In the genomic region with DNA sequence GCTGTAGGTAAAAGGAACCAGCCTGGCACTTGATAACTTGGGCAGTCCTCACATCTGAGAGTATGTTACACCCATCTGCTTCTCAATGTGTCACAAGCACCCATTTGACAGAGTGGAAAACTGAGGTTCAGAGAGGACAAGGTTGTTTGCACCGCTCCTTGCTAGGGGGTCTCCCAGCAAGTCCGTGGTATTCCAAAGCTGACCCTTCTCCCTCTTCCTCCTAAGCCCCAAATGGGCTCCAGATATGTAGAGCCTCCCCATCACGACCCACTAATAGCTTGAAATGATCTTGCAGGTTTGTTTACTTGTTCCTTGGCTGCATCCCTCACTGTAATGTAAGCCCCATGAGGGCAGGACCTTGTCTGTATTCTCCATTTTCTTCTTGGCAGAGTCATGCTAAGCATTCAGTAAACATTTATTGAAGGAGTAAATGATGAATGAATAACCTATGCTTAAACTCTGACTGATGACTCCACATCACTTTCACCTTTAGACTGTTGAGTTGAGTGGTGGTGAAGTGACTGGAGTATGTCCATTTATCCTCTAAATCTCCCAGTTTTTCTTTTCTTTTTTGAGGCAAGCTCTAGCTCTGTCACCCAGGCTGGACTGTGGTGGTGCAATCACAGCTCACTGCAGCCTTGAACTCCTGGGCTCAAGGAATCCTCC, we compare ENCODE assay signal across 17 cellular contexts. TPM values are rescaled to one million over a fixed set of nuclear protein-coding genes. Genes with fewer than 3 reads are reported as not detected.
DNase-seq lines count a peak whose midpoint lies in the region; ATAC-seq, FAIRE-seq and TF ChIP-seq lines count a peak whose summit lies in the region.
"Had no signal": no experiment of that assay in that cellular context is flagged by ENCODE, and none has a peak within 500 bp of the region (broad histone marks: within the 10 kb centered on the region; RNA-seq: fewer than 3 reads in every experiment).

No MANE protein-coding gene starts in this region.

- peak overlapping the region; percentile 17; the same call in 1 of the 2 replicates for H2BK120ac ChIP-seq in IMR-90 (ENCODE audit: low read depth, low read length)

- TF ChIP-seq CTCF in IMR-90 (conservative IDR thresholded peaks at IDR 0.05; ENCODE audit: low read depth, low read length) = no peak
- TF ChIP-seq CTCF in body of pancreas (IDR thresholded peaks at IDR 0.05) = no peak
- TF ChIP-seq CTCF in HepG2 (CRISPR knock-in tag; IDR thresholded peaks at IDR 0.05) = no peak
- no peak for TF ChIP-seq CTCF in stomach (IDR thresholded peaks at IDR 0.05)
- no peak for TF ChIP-seq CTCF in ovary (IDR thresholded peaks at IDR 0.05)

- in situ Hi-C loops in IMR-90 (cut with MboI; ENCODE audit: low sequenced_read_pairs) = no loop called here
- in situ Hi-C loops in HepG2 (cut with HindIII; ENCODE audit: extremely low pct_ligation_motif_present, low pct_unique_long_range_greater_than_20kb) = no loop called here

- FAIRE-seq in HepG2 (lab: Jason Lieb, UNC) = no peak
- FAIRE-seq: H54 had no signal

- CTCF ChIA-PET in IMR-90 (lab: Yijun Ruan, JAX) = no interaction called here
- CTCF ChIA-PET in HepG2 (lab: Yijun Ruan, JAX; ENCODE audit: low intra/inter-chr PET ratio, low total read pairs) = no interaction called here

- peak overlapping the region; percentile 37 for H3K18ac ChIP-seq in IMR-90 (ENCODE audit: low read depth, low read length)

- no peak overlapping the region for H3K27ac ChIP-seq in IMR-90 (ENCODE audit: insufficient read depth, low read length)
- H3K27ac ChIP-seq in body of pancreas = peak overlapping the region; percentile 53 to 95 (median 90)
- H3K27ac ChIP-seq in HepG2 (ENCODE audit: extremely low read length, insufficient read depth, low read length) = peak overlapping the region; percentile 67
- H3K27ac ChIP-seq in stomach = peak overlapping the region; percentile 32 to 78 (median 77)
- no peak overlapping the region for H3K27ac ChIP-seq in Karpas-422 (ENCODE audit: low read length)
- no peak overlapping the region for H3K27ac ChIP-seq in ovary

- H3K79me2 ChIP-seq in HepG2 (ENCODE audit: insufficient read depth, low read length) (no peaks in the 10 kb centered on the region), Karpas-422 (ENCODE audit: low read length) (no peaks in the 10 kb centered on the region)

- 0 out of 2 replicates have a peak overlapping the region, but pooled peaks have one; percentile 7 for H2BK20ac ChIP-seq in IMR-90 (ENCODE audit: low read depth, low read length)

- no peaks in the 10 kb centered on the region; the same call in 1 of the 2 replicates for H3K9me1 ChIP-seq in IMR-90 (ENCODE audit: insufficient read depth, low read length)

- no peak for ATAC-seq in IMR-90 (ENCODE audit: low read depth)
- no peak for ATAC-seq in body of pancreas
- no peak for ATAC-seq in HepG2

- H2AFZ ChIP-seq in IMR-90 (replicated peaks; ENCODE audit: low read length, poor library complexity) = no peak overlapping the region
- H2AFZ ChIP-seq in HepG2 (ENCODE audit: low read length) = no peak overlapping the region
- H2AFZ ChIP-seq in Karpas-422 (ENCODE audit: low read length) = no peak overlapping the region

- H4K91ac ChIP-seq in IMR-90 (ENCODE audit: insufficient read depth, low read depth, low read length) = peak overlapping the region; percentile 26

- intact Hi-C loops in IMR-90 (cut with micrococcal nuclease) = loop anchor here (10.0 kb wide), 1 partner anchor 76 kb away; no protein-coding TSS in a partner anchor
- intact Hi-C loops in body of pancreas (cut with DNase I) = no loop called here
- intact Hi-C loops in HepG2 (cut with micrococcal nuclease; ENCODE audit: unreplicated experiment) = no loop called here
- intact Hi-C loops in stomach (cut with DNase I; ENCODE audit: low total_unique reads) = no loop called here
- intact Hi-C loops in ovary (cut with DNase I) = no loop called here

- H3K4me2 ChIP-seq in IMR-90 (ENCODE audit: low read depth, low read length) (no peak overlapping the region), HepG2 (ENCODE audit: low read depth, low read length) (no peak overlapping the region), Karpas-422 (ENCODE audit: low read depth, low read length, poor library complexity, severe bottlenecking) (no peak overlapping the region)

- H3K9ac ChIP-seq in IMR-90 (ENCODE audit: low read depth, low read length) = no peak overlapping the region
- H3K9ac ChIP-seq in HepG2 (ENCODE audit: insufficient read depth, low read depth, low read length) = no peak overlapping the region
- no peak overlapping the region for H3K9ac ChIP-seq in Karpas-422 (ENCODE audit: low read length)

- peak overlapping the region; percentile 22; the same call in 1 of the 2 replicates for H2AK5ac ChIP-seq in IMR-90 (ENCODE audit: low read depth, low read length)

- H2AK9ac ChIP-seq in IMR-90 (replicated peaks; ENCODE audit: low read depth, low read length, poor library complexity) = peak overlapping the region; percentile 6

- H3K14ac ChIP-seq in IMR-90 (replicated peaks; ENCODE audit: low read depth, low read length) = no peak overlapping the region

- peaks cover 14% of the 10 kb centered on the region for H3K27me3 ChIP-seq in IMR-90 (ENCODE audit: control insufficient read depth, insufficient read depth, low read length)
- no peaks in the 10 kb centered on the region for H3K27me3 ChIP-seq in body of pancreas
- H3K27me3 ChIP-seq in HepG2 (ENCODE audit: control insufficient read depth in 1 of 2, insufficient read depth in 2 of 2, low read length in 2 of 2) = no peaks in the 10 kb centered on the region
- peaks cover 0 to 33% (median 0%) of the 10 kb centered on the region in 3 donors for H3K27me3 ChIP-seq in stomach
- no peaks in the 10 kb centered on the region for H3K27me3 ChIP-seq in Karpas-422 (ENCODE audit: low read length)
- no peaks in the 10 kb centered on the region for H3K27me3 ChIP-seq in ovary

- H4K20me1 ChIP-seq in IMR-90 (ENCODE audit: insufficient read depth, low read length) = no peaks in the 10 kb centered on the region
- H4K20me1 ChIP-seq in HepG2 (ENCODE audit: insufficient read depth, low read length) = no peaks in the 10 kb centered on the region
- no peaks in the 10 kb centered on the region for H4K20me1 ChIP-seq in Karpas-422 (ENCODE audit: insufficient read depth, low read depth, low read length)

- H3K4me3 ChIP-seq in IMR-90 (ENCODE audit: insufficient read depth, low read depth, low read length) = no peak overlapping the region
- no peak overlapping the region for H3K4me3 ChIP-seq in body of pancreas
- H3K4me3 ChIP-seq in HepG2 (replicated peaks in 1 of 3; ENCODE audit: insufficient read depth in 1 of 3, low read depth in 2 of 3, low read length in 3 of 3) = no peak overlapping the region
- no peak overlapping the region for H3K4me3 ChIP-seq in stomach
- H3K4me3 ChIP-seq in Karpas-422 (ENCODE audit: low read length) = no peak overlapping the region
- no peak overlapping the region for H3K4me3 ChIP-seq in ovary

- peak overlapping the region; percentile 39; the same call in 1 of the 2 replicates for H4K5ac ChIP-seq in IMR-90 (ENCODE audit: low read depth, low read length)

- peak overlapping the region; percentile 51 for H3K4ac ChIP-seq in IMR-90 (ENCODE audit: low read depth, low read length)

- TF ChIP-seq POLR2A in IMR-90 (IDR thresholded peaks at IDR 0.05; ENCODE audit: low read depth, low read length) = no peak
- no peak for TF ChIP-seq POLR2A in body of pancreas (IDR thresholded peaks at IDR 0.05)
- TF ChIP-seq POLR2A in HepG2 (IDR thresholded peaks at IDR 0.05; ENCODE audit: insufficient read depth in 1 of 2, low read depth in 2 of 2, low read length in 2 of 2) = no peak
- no peak for TF ChIP-seq POLR2A in stomach (IDR thresholded peaks at IDR 0.05)
- no peak for TF ChIP-seq POLR2A in ovary (IDR thresholded peaks at IDR 0.05)

- POLR2A ChIA-PET in IMR-90 (lab: Charles Lee; ENCODE audit: unreplicated experiment) = no interaction called here
- POLR2A ChIA-PET in HepG2 (lab: Yijun Ruan, JAX) = interaction anchor here (1.0 to 2.2 kb wide), 3 partner anchors 10 to 19 kb away, joined by 3 to 28 read pairs (median 3); no protein-coding TSS in a partner anchor

- H2BK15ac ChIP-seq in IMR-90 (ENCODE audit: low read depth, low read length) = peak overlapping the region; percentile 12; the same call in 1 of the 3 replicates

- TF ChIP-seq EP300 in HepG2 (IDR thresholded peaks at IDR 0.05; ENCODE audit: low read depth in 2 of 2, low read length in 2 of 2) (no peak), HepG2 (CRISPR knock-in tag; IDR thresholded peaks at IDR 0.05; ENCODE audit: borderline replicate concordance) (no peak), stomach (IDR thresholded peaks at IDR 0.05) (no peak), ovary (IDR thresholded peaks at IDR 0.05) (no peak)

- no peaks in the 10 kb centered on the region for H3K79me1 ChIP-seq in IMR-90 (ENCODE audit: low read depth in 1 of 2, low read length in 2 of 2)

- H3K9me2 ChIP-seq in Karpas-422 (replicated peaks; ENCODE audit: insufficient read depth, low read length) = no peaks in the 10 kb centered on the region
- H3K9me2 ChIP-seq: SK-N-SH had no signal

- BruUV-seq in IMR-90 (replicated peaks; lab: Mats Ljungman, UMichigan) = no TSS peak
- BruUV-seq in HepG2 (replicated peaks; lab: Mats Ljungman, UMichigan) = no TSS peak

- no peaks in the 10 kb centered on the region for H3K9me3 ChIP-seq in IMR-90 (ENCODE audit: control insufficient read depth, insufficient read depth, low read length)
- H3K9me3 ChIP-seq in body of pancreas = no peaks in the 10 kb centered on the region
- no peaks in the 10 kb centered on the region for H3K9me3 ChIP-seq in HepG2 (ENCODE audit: low read length)
- H3K9me3 ChIP-seq in stomach = no peaks in the 10 kb centered on the region
- H3K9me3 ChIP-seq in Karpas-422 (ENCODE audit: low read length) = no peaks in the 10 kb centered on the region
- no peaks in the 10 kb centered on the region for H3K9me3 ChIP-seq in ovary
- H3K9me3 ChIP-seq: SK-N-SH had no signal

- H3K36me3 ChIP-seq in IMR-90 (ENCODE audit: control insufficient read depth, insufficient read depth, low read length) (no peaks in the 10 kb centered on the region), body of pancreas (replicated peaks in 1 of 2; ENCODE audit: insufficient read depth in 1 of 2, low read depth in 2 of 2) (peaks cover 0 to 2% of the 10 kb centered on the region in 2 donors), HepG2 (replicated peaks in 1 of 2; ENCODE audit: control insufficient read depth in 1 of 2, insufficient read depth in 2 of 2, low read length in 2 of 2) (peaks cover 5 to 17% of the 10 kb centered on the region in 2 experiments; a peak in 3 of 5 replicates), stomach (peaks cover 0 to 4% (median 0%) of the 10 kb centered on the region in 4 donors), Karpas-422 (ENCODE audit: insufficient read depth, low read length) (no peaks in the 10 kb centered on the region), ovary (no peaks in the 10 kb centered on the region)

- H2BK5ac ChIP-seq in IMR-90 (ENCODE audit: low read depth, low read length, poor library complexity, severe bottlenecking) = no peak overlapping the region

- no peak overlapping the region for H3K56ac ChIP-seq in IMR-90 (ENCODE audit: extremely low read depth, insufficient read depth, low read length)

- no CpG with 5 or more reads among the region's 3 CpGs for WGBS in IMR-90 (ENCODE audit: extremely low coverage in 2 of 2, insufficient read length in 1 of 2), 2 experiments
- 83 to 95% methylated on average over 3 of the region's 3 CpGs for WGBS in body of pancreas, 2 donors
- 96% methylated on average over 3 of the region's 3 CpGs for WGBS in HepG2 (ENCODE audit: low lambda C conversion rate)
- 74 to 87% (median 78%) methylated on average over 3 of the region's 3 CpGs for WGBS in stomach, 5 donors
- WGBS in ovary, 3 donors = 82 to 94% (median 89%) methylated on average over 3 of the region's 3 CpGs

- DNase-seq in IMR-90 = no peak
- no peak for DNase-seq in body of pancreas
- no peak for DNase-seq in HepG2 (ENCODE audit: low spot score)
- no peak for DNase-seq in stomach
- DNase-seq in Karpas-422 = no peak
- no peak for DNase-seq in NCI-H2227 treated with DMSO at 0.1 percent for 48 hours (lab: John Stamatoyannopoulos, UW)
- no peak for DNase-seq in ovary
- no peak for DNase-seq in NCI-H1436 treated with DMSO at 0.1 percent for 48 hours (lab: John Stamatoyannopoulos, UW)
- DNase-seq: NCI-H1417 treated with DMSO at 0.1 percent for 48 hours; NCI-H2029 treated with DMSO at 0.1 percent for 48 hours; NCI-H524 treated with DMSO at 0.1 percent for 48 hours; NK-92 treated with Interleukin-12 subunit alpha and Interleukin-12 subunit beta, amount 100 ng/mL, for 24 hours; SK-N-SH had no signal

- H3K4me1 ChIP-seq in IMR-90 (ENCODE audit: control insufficient read depth, insufficient read depth, low read length) (peaks cover 11% of the 10 kb centered on the region), body of pancreas (peaks cover 73% of the 10 kb centered on the region), HepG2 (ENCODE audit: insufficient read depth, low read length) (peaks cover 69% of the 10 kb centered on the region), stomach (peaks cover 22 to 45% (median 32%) of the 10 kb centered on the region in 4 donors), Karpas-422 (ENCODE audit: low read length) (peaks cover 9% of the 10 kb centered on the region; the same call in 1 of the 2 replicates), ovary (ENCODE audit: insufficient read depth) (no peaks in the 10 kb centered on the region)

- TF ChIP-seq RAD21 in IMR-90 (IDR thresholded peaks at IDR 0.05; ENCODE audit: low read length) (no peak), HepG2 (CRISPR knock-in tag; IDR thresholded peaks at IDR 0.05) (no peak)

- dilution Hi-C loops in IMR-90 (cut with HindIII; ENCODE audit: low sequenced_read_pairs, unreplicated experiment) = no loop called here

- H3K23ac ChIP-seq in IMR-90 (ENCODE audit: low read depth, low read length) = peak overlapping the region; percentile 5; the same call in 1 of the 2 replicates

- no peak overlapping the region for H4K8ac ChIP-seq in IMR-90 (ENCODE audit: low read depth in 2 of 2, low read length in 2 of 2)

RNA-seq across cellular contexts. Expression of a gene that starts 26.3 kb away (rescaled TPM):
- not detected in 2 replicates for total RNA-seq in IMR-90 (2012; rRNA removed)
- not detected in 2 replicates for polyA plus RNA-seq in IMR-90 (2012; rRNA removed)
- polyA plus RNA-seq in IMR-90 (2012; cell fraction: cytosol; rRNA removed) = not detected in 2 replicates
- 0.05 TPM in 1 of 2 replicates, not detected in the other for polyA plus RNA-seq in IMR-90 (2012; cell fraction: nucleus; rRNA removed; ENCODE audit: low replicate concordance)
- total RNA-seq in body of pancreas = 10 to 100 TPM; 22.3 to 37.6 TPM
- 1.8 and 1.9 TPM in 2 replicates for total RNA-seq in HepG2 (2016; rRNA removed; fragmentation: Illumina TruSeq; extraction: Trizol)
- total RNA-seq in HepG2 (2016; cell fraction: cytosol; rRNA removed; fragmentation: Illumina TruSeq; extraction: Trizol; ENCODE audit: low read depth) = 0.71 TPM in 2 replicates
- total RNA-seq in HepG2 (2016; cell fraction: insoluble cytoplasmic fraction; rRNA removed; fragmentation: Illumina TruSeq; extraction: Trizol) = 1.8 and 2.1 TPM in 2 replicates
- total RNA-seq in HepG2 (2016; cell fraction: membrane; rRNA removed; fragmentation: Illumina TruSeq; extraction: Trizol) = 1.4 and 1.5 TPM in 2 replicates
- 2.8 and 3.7 TPM in 2 replicates for total RNA-seq in HepG2 (2016; cell fraction: nucleus; rRNA removed; fragmentation: Illumina TruSeq; extraction: Trizol)
- polyA plus RNA-seq in HepG2 (2011; rRNA removed) = 4.3 and 5.3 TPM in 2 replicates
- 4.9 and 7.0 TPM in 2 replicates for polyA plus RNA-seq in HepG2 (2011; cell fraction: cytosol; rRNA removed)
- 6.6 and 9.3 TPM in 2 replicates for polyA plus RNA-seq in HepG2 (2011; cell fraction: nucleus; rRNA removed)
- 6.9 and 8.5 TPM in 2 replicates for polyA plus RNA-seq in HepG2 (2012)
- 0.77 and 0.84 TPM in 2 replicates for polyA plus RNA-seq in HepG2 (2016; cell fraction: cytosol; fragmentation: Illumina TruSeq; extraction: Trizol; ENCODE audit: low read depth)
- 3.8 and 5.8 TPM in 2 replicates for polyA plus RNA-seq in HepG2 (2016; cell fraction: insoluble cytoplasmic fraction; fragmentation: Illumina TruSeq; extraction: Trizol; ENCODE audit: low read depth)
- 2.1 and 2.2 TPM in 2 replicates for polyA plus RNA-seq in HepG2 (2016; cell fraction: membrane; fragmentation: Illumina TruSeq; extraction: Trizol; ENCODE audit: low read depth)
- polyA plus RNA-seq in HepG2 (2016; cell fraction: nucleus; fragmentation: Illumina TruSeq; extraction: Trizol; ENCODE audit: insufficient read depth, low read depth) = 7.4 and 7.8 TPM in 2 replicates
- 10.9 TPM in 1 of 2 replicates, not detected in the other for polyA minus RNA-seq in HepG2 (2011; rRNA and poly(A)+ RNA removed; ENCODE audit: low replicate concordance)
- 3.4 and 5.0 TPM in 2 replicates for polyA minus RNA-seq in HepG2 (2011; cell fraction: cytosol; rRNA and poly(A)+ RNA removed)
- polyA minus RNA-seq in HepG2 (2011; cell fraction: nucleus; rRNA and poly(A)+ RNA removed) = 8.7 and 9.5 TPM in 2 replicates
- total RNA-seq in stomach = 10 to 100 TPM in 2 of 5 donors, 1 to 10 TPM in 2, under 1 TPM in 1; 0.58 to 19.2 (median 7.7) TPM
- polyA plus RNA-seq in stomach = 1 to 10 TPM; 4.4 to 7.3 (median 6.7) TPM
- not detected in 2 replicates for total RNA-seq in Karpas-422 (2014; rRNA removed; shearing (Covaris generic); ENCODE audit: low replicate concordance)
- total RNA-seq in ovary = 1 to 10 TPM in 2 of 7 donors, under 1 TPM in 3, not detected in 2; 0.60 to 9.5 (median 0.84) TPM
- polyA plus RNA-seq in ovary = under 1 TPM in 1 of 2 donors, not detected in 1; 0.05 TPM
- polyA plus RNA-seq: AG04450; BJ; CD8-positive, alpha-beta memory T cell; SK-N-SH had no signal

Comparison
In these comparisons a context has a peak if more than half of its experiments do, and no peak if none do; other contexts are left out.
1. H3K27ac ChIP-seq: peak in body of pancreas (4 of 4), HepG2 (single experiment) and stomach (5 of 5); none in IMR-90 (single experiment), Karpas-422 (single experiment) and ovary (0 of 2).